In the genomic region with DNA sequence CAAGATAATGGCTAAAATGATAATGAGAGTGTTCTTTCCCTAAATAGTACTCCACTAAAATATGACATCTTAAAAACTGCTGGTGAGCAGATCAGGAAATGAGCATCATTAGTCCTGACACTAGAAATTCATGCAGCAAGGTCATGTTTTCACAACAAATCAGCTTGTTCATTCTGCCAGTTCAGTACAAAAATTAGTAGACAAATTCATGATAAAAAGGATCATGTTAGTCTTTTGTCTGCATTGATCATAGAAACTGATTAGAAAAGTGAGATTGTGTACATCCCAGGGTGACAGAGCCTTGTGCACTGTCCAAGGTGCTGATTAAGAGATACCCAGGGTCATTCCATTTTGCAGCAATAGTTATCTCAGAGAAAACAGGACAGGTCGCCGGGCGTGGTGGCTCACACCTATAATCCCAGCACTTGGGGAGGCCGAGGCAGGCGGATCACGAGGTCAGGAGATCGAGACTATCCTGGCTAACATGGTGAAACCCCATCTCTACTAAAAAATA, we compare ENCODE assay signal across 2 cellular contexts.
TF ChIP-seq lines count a peak whose summit lies in the region.

No MANE protein-coding gene starts in this region.

TF ChIP-seq in A549, 52 proteins besides CTCF, POLR2A, EP300 and RAD21 (continued from another document):
- TF ChIP-seq, protein P1, sequence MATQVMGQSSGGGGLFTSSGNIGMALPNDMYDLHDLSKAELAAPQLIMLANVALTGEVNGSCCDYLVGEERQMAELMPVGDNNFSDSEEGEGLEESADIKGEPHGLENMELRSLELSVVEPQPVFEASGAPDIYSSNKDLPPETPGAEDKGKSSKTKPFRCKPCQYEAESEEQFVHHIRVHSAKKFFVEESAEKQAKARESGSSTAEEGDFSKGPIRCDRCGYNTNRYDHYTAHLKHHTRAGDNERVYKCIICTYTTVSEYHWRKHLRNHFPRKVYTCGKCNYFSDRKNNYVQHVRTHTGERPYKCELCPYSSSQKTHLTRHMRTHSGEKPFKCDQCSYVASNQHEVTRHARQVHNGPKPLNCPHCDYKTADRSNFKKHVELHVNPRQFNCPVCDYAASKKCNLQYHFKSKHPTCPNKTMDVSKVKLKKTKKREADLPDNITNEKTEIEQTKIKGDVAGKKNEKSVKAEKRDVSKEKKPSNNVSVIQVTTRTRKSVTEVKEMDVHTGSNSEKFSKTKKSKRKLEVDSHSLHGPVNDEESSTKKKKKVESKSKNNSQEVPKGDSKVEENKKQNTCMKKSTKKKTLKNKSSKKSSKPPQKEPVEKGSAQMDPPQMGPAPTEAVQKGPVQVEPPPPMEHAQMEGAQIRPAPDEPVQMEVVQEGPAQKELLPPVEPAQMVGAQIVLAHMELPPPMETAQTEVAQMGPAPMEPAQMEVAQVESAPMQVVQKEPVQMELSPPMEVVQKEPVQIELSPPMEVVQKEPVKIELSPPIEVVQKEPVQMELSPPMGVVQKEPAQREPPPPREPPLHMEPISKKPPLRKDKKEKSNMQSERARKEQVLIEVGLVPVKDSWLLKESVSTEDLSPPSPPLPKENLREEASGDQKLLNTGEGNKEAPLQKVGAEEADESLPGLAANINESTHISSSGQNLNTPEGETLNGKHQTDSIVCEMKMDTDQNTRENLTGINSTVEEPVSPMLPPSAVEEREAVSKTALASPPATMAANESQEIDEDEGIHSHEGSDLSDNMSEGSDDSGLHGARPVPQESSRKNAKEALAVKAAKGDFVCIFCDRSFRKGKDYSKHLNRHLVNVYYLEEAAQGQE (IDR thresholded peaks at IDR 0.05), result peak; percentile 92

TF ChIP-seq in HCT116, 20 proteins besides CTCF, POLR2A, EP300 and RAD21:
- TF ChIP-seq, protein P2, sequence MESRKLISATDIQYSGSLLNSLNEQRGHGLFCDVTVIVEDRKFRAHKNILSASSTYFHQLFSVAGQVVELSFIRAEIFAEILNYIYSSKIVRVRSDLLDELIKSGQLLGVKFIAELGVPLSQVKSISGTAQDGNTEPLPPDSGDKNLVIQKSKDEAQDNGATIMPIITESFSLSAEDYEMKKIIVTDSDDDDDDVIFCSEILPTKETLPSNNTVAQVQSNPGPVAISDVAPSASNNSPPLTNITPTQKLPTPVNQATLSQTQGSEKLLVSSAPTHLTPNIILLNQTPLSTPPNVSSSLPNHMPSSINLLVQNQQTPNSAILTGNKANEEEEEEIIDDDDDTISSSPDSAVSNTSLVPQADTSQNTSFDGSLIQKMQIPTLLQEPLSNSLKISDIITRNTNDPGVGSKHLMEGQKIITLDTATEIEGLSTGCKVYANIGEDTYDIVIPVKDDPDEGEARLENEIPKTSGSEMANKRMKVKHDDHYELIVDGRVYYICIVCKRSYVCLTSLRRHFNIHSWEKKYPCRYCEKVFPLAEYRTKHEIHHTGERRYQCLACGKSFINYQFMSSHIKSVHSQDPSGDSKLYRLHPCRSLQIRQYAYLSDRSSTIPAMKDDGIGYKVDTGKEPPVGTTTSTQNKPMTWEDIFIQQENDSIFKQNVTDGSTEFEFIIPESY (IDR thresholded peaks at IDR 0.05; ENCODE audit: extremely low read depth, insufficient replicate concordance, low read length), result no peak
- TF ChIP-seq SP1 (IDR thresholded peaks at IDR 0.05; ENCODE audit: low read depth) (no peak), ELF1 (IDR thresholded peaks at IDR 0.05; ENCODE audit: borderline replicate concordance, low read depth) (no peak), TCF7L2 (IDR thresholded peaks at IDR 0.05; ENCODE audit: borderline replicate concordance, extremely low read depth, insufficient read depth, insufficient read length) (no peak), JUND (IDR thresholded peaks at IDR 0.05) (no peak), ZFX (IDR thresholded peaks at IDR 0.05) (no peak)
- TF ChIP-seq, protein P1 (IDR thresholded peaks at IDR 0.05; ENCODE audit: low read depth), result peak; percentile 59
